Comparison of ENCODE assay signal across 22 cellular contexts in the genomic region with DNA sequence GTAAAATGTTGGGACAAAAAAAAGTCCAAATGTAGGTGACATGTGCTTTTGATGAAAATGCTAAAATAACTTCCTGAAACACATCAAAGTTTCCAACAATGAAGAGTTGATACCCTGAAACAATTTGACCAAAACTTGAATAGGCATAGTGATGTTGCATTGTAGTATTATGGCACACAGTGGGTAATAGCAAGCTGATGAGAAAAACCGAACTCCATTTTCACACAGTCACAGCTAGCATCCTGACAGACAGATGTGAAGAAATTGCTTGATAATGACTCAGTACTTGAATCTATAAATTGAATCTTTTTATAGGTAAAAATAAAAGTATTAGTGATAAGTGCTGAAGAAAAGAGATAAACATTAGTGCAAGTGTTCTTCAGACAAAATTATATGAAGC.
DNase-seq lines count a peak whose midpoint lies in the region; ATAC-seq, FAIRE-seq and TF ChIP-seq lines count a peak whose summit lies in the region.
"Had no signal": no experiment of that assay in that cellular context is flagged by ENCODE, and none has a peak within 500 bp of the region (broad histone marks: within the 10 kb centered on the region; RNA-seq: fewer than 3 reads in every experiment).

No MANE protein-coding gene starts in this region.

- peaks cover 0 to 6% of the 10 kb centered on the region in 2 experiments; a peak in 3 of 5 replicates for H3K4me1 ChIP-seq in K562 (replicated peaks in 1 of 2; ENCODE audit: control insufficient read depth in 2 of 2, insufficient read depth in 2 of 2, low read length in 2 of 2)
- H3K4me1 ChIP-seq in upper lobe of left lung: peaks cover 0 to 9% (median 3%) of the 10 kb centered on the region in 4 donors
- H3K4me1 ChIP-seq: A549; BLaER1 treated with 17β-estradiol and CSF1 and Interleukin-3, amounts not matched to agents 10 nM and 100 nM; Caco-2 had no signal

- H3K27me3 ChIP-seq in K562 (ENCODE audit: control insufficient read depth in 2 of 2, insufficient read depth in 2 of 2, low read length in 2 of 2) (no peaks in the 10 kb centered on the region), upper lobe of left lung (no peaks in the 10 kb centered on the region)

- no peaks in the 10 kb centered on the region for H4K20me1 ChIP-seq in K562 (replicated peaks; ENCODE audit: control insufficient read depth, insufficient read depth, low read length)
- H4K20me1 ChIP-seq: BLaER1 treated with 17β-estradiol and CSF1 and Interleukin-3, amounts not matched to agents 10 nM and 100 nM had no signal

- no peaks in the 10 kb centered on the region for H3K9me1 ChIP-seq in K562 (ENCODE audit: control insufficient read depth, insufficient read depth, low read length)

- no peak overlapping the region for H3K4me3 Mint-ChIP-seq in natural killer cell treated with Interleukin-12 subunit alpha and Interleukin-12 subunit beta and Interleukin-15 and Interleukin-18, amount 100 ng/mL, for 72 hours
- H3K4me3 Mint-ChIP-seq: CD4-positive, alpha-beta T cell; CD8-positive, alpha-beta T cell had no signal

- CTCF ChIA-PET in K562 (lab: Yijun Ruan, JAX; ENCODE audit: low intra/inter-chr PET ratio): no interaction called here

- DNase-seq in GM19239 (ENCODE audit: insufficient read length, low spot score) (no peak), K562 (ENCODE audit: extremely low read depth in 1 of 4, low spot score in 3 of 4) (no peak), upper lobe of left lung (no peak), Right ventricle myocardium inferior (ENCODE audit: missing footprints) (no peak), NOMO-1 (lab: John Stamatoyannopoulos, UW; ENCODE audit: unreplicated experiment in 2 of 2) (no peak)
- DNase-seq in natural killer cell treated with Interleukin-12 subunit alpha and Interleukin-12 subunit beta and Interleukin-15 and Interleukin-18, amount 100 ng/mL, for 72 hours (ENCODE audit: low spot score): no peak
- DNase-seq: ACHN; Caco-2; Calu3; CD4-positive, alpha-beta T cell; CD8-positive, alpha-beta T cell; DMS79 treated with DMSO at 0.1 percent for 48 hours; GF-D8 had no signal

- H2AFZ ChIP-seq in K562 (ENCODE audit: low read depth, low read length): no peak overlapping the region

- peaks cover 20% of the 10 kb centered on the region in 2 donors for H3K4me1 Mint-ChIP-seq in natural killer cell treated with Interleukin-12 subunit alpha and Interleukin-12 subunit beta and Interleukin-15 and Interleukin-18, amount 100 ng/mL, for 72 hours (ENCODE audit: low read depth in 2 of 2)

- H3K9ac ChIP-seq in K562 (ENCODE audit: insufficient read depth in 1 of 2, low read depth in 2 of 2, low read length in 2 of 2): no peak overlapping the region
- H3K9ac ChIP-seq: BLaER1 treated with 17β-estradiol and CSF1 and Interleukin-3, amounts not matched to agents 10 nM and 100 nM had no signal

- H3K36me3 Mint-ChIP-seq in natural killer cell treated with Interleukin-12 subunit alpha and Interleukin-12 subunit beta and Interleukin-15 and Interleukin-18, amount 100 ng/mL, for 72 hours: peaks cover 7% of the 10 kb centered on the region
- H3K36me3 Mint-ChIP-seq: CD8-positive, alpha-beta T cell had no signal

- peak overlapping the region; percentile 50 to 72 for H3K27ac Mint-ChIP-seq in natural killer cell treated with Interleukin-12 subunit alpha and Interleukin-12 subunit beta and Interleukin-15 and Interleukin-18, amount 100 ng/mL, for 72 hours
- H3K27ac Mint-ChIP-seq: CD4-positive, alpha-beta T cell; CD8-positive, alpha-beta T cell had no signal

- TF ChIP-seq POLR2A in K562 (conservative IDR thresholded peaks at IDR 0.05): no peak
- TF ChIP-seq POLR2A in upper lobe of left lung (IDR thresholded peaks at IDR 0.05): no peak

- ATAC-seq in K562: peak; percentile 39; the same call in 1 of the 3 replicates
- peak in 1 of 2 donors; percentile 51 for ATAC-seq in natural killer cell treated with Interleukin-12 subunit alpha and Interleukin-12 subunit beta and Interleukin-15 and Interleukin-18, amount 100 ng/mL, for 72 hours
- ATAC-seq in upper lobe of left lung (ENCODE audit: low FRiP score in 2 of 2): no peak
- no peak for ATAC-seq in Right ventricle myocardium inferior
- ATAC-seq: A549; CD8-positive, alpha-beta T cell had no signal

- peak overlapping the region; percentile 67; the same call in 1 of the 3 replicates for H3K27ac ChIP-seq in K562 (ENCODE audit: extremely low read depth, low read depth, low read length)
- no peak overlapping the region for H3K27ac ChIP-seq in upper lobe of left lung
- H3K27ac ChIP-seq: 22Rv1; A549; BLaER1 treated with 17β-estradiol and CSF1 and Interleukin-3, amounts not matched to agents 10 nM and 100 nM; C4-2B had no signal

- H3K4me3 ChIP-seq in K562 (no peak overlapping the region), upper lobe of left lung (no peak overlapping the region)
- H3K4me3 ChIP-seq: A549; BLaER1 treated with 17β-estradiol and CSF1 and Interleukin-3, amounts not matched to agents 10 nM and 100 nM had no signal

- TF ChIP-seq EP300 in K562 (IDR thresholded peaks at IDR 0.05; ENCODE audit: low read length) (no peak), upper lobe of left lung (IDR thresholded peaks at IDR 0.05) (no peak)

- FAIRE-seq in GM19239 (lab: Jason Lieb, UNC) (peak; percentile 56), K562 (lab: Jason Lieb, UNC) (no peak), islet of Langerhans (lab: Jason Lieb, UNC) (peak; percentile 21)
- FAIRE-seq: A549, D721Med, G401.6, GM12892, GM18507 had no signal

- no peaks in the 10 kb centered on the region for H3K27me3 Mint-ChIP-seq in natural killer cell treated with Interleukin-12 subunit alpha and Interleukin-12 subunit beta and Interleukin-15 and Interleukin-18, amount 100 ng/mL, for 72 hours
- H3K27me3 Mint-ChIP-seq: CD4-positive, alpha-beta T cell had no signal

- H3K4me2 ChIP-seq in K562 (ENCODE audit: insufficient read depth, low read length): no peak overlapping the region
- H3K4me2 ChIP-seq: A549; BLaER1 treated with 17β-estradiol and CSF1 and Interleukin-3, amounts not matched to agents 10 nM and 100 nM had no signal

- 100% methylated on average over 1 of the region's 1 CpG for WGBS in K562 (ENCODE audit: insufficient coverage, low coverage, missing lambda C conversion rate)
- 88% methylated on average over 1 of the region's 1 CpG for WGBS in upper lobe of left lung, 2 donors

- peaks cover 26% of the 10 kb centered on the region for H3K79me2 ChIP-seq in K562 (ENCODE audit: control insufficient read depth, insufficient read depth, low read length)

- no peaks in the 10 kb centered on the region for H3K9me3 ChIP-seq in K562 (replicated peaks; ENCODE audit: control insufficient read depth, insufficient read depth, low read depth, low read length)
- no peaks in the 10 kb centered on the region for H3K9me3 ChIP-seq in upper lobe of left lung
- H3K9me3 ChIP-seq: A549, Caco-2 had no signal

- in situ Hi-C loops in K562 (cut with MboI): no loop called here

- no peak for TF ChIP-seq CTCF in K562 (IDR thresholded peaks at IDR 0.05 in 2 of 3, conservative IDR thresholded peaks at IDR 0.05 in 1 of 3; ENCODE audit: insufficient read depth in 2 of 3, low read depth in 1 of 3, low read length in 3 of 3)
- no peak for TF ChIP-seq CTCF in upper lobe of left lung (IDR thresholded peaks at IDR 0.05)

- no peaks in the 10 kb centered on the region for H3K9me3 Mint-ChIP-seq in natural killer cell treated with Interleukin-12 subunit alpha and Interleukin-12 subunit beta and Interleukin-15 and Interleukin-18, amount 100 ng/mL, for 72 hours
- H3K9me3 Mint-ChIP-seq: CD8-positive, alpha-beta T cell had no signal

- BruUV-seq in K562 (replicated peaks; lab: Mats Ljungman, UMichigan): no TSS peak

- TF ChIP-seq RAD21 in K562 (CRISPR knock-in tag; conservative IDR thresholded peaks at IDR 0.05 in 1 of 2, IDR thresholded peaks at IDR 0.05 in 1 of 2): no peak

- POLR2A ChIA-PET in K562 (lab: Yijun Ruan, JAX): no interaction called here

- peaks cover 32% of the 10 kb centered on the region; the same call in 2 of the 3 replicates for H3K36me3 ChIP-seq in K562 (ENCODE audit: control insufficient read depth, insufficient read depth, low read length)
- no peaks in the 10 kb centered on the region for H3K36me3 ChIP-seq in upper lobe of left lung

- intact Hi-C loops in K562 (cut with micrococcal nuclease) (no loop called here), Right ventricle myocardium inferior (cut with DNase I) (no loop called here)

TF ChIP-seq in K562, 482 proteins besides CTCF, POLR2A, EP300 and RAD21 (continues in another document):
- TF ChIP-seq, protein P1, sequence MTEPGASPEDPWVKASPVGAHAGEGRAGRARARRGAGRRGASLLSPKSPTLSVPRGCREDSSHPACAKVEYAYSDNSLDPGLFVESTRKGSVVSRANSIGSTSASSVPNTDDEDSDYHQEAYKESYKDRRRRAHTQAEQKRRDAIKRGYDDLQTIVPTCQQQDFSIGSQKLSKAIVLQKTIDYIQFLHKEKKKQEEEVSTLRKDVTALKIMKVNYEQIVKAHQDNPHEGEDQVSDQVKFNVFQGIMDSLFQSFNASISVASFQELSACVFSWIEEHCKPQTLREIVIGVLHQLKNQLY (CRISPR knock-in tag; conservative IDR thresholded peaks at IDR 0.05): no peak
- TF ChIP-seq SAFB (IDR thresholded peaks at IDR 0.05; ENCODE audit: borderline replicate concordance, low read depth, low read length): no peak
- no peak for TF ChIP-seq EHMT2 (IDR thresholded peaks at IDR 0.05)
- TF ChIP-seq TARDBP (IDR thresholded peaks at IDR 0.05): no peak
- no peak for TF ChIP-seq PCBP1 (IDR thresholded peaks at IDR 0.05; ENCODE audit: low read depth, low read length, poor library complexity, severe bottlenecking)
- TF ChIP-seq, protein P2, sequence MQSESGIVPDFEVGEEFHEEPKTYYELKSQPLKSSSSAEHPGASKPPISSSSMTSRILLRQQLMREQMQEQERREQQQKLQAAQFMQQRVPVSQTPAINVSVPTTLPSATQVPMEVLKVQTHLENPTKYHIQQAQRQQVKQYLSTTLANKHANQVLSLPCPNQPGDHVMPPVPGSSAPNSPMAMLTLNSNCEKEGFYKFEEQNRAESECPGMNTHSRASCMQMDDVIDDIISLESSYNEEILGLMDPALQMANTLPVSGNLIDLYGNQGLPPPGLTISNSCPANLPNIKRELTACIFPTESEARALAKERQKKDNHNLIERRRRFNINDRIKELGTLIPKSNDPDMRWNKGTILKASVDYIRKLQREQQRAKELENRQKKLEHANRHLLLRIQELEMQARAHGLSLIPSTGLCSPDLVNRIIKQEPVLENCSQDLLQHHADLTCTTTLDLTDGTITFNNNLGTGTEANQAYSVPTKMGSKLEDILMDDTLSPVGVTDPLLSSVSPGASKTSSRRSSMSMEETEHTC (IDR thresholded peaks at IDR 0.05): no peak
